ENCODE assay signal across 21 cellular contexts in the genomic region with DNA sequence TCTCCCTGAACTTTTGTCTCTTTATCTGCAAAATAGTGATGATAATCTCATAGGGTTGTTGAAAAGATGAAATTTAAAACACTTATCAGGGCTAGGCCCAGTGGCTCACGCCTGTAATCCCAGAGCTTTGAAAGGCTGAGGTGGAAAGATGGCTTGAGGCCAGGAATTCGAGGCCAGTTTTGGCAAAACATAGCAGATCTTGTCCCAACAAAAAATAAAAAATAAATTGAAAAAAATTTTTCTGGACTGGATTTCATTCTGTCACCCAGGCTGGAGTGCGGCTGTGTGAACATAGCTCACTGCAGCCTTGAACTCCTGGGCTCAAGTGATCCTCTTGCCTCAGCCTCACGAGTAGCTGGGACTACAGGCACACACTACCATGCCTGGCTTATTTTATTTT. TPM values are rescaled to one million over a fixed set of nuclear protein-coding genes. Genes with fewer than 3 reads are reported as not detected.
A peak's percentile ranks its signal among the peaks of the same experiment; 100 is the strongest.
DNase-seq lines count a peak whose midpoint lies in the region; ATAC-seq and FAIRE-seq lines count a peak whose summit lies in the region.
"Had no signal": no experiment of that assay in that cellular context is flagged by ENCODE, and none has a peak within 500 bp of the region (broad histone marks: within the 10 kb centered on the region; RNA-seq: fewer than 3 reads in every experiment).

No MANE protein-coding gene starts in this region.

- intact Hi-C loops in sciatic nerve (cut with DNase I) = no loop called here

- no peak for DNase-seq in GM18507 (ENCODE audit: extremely low spot score, insufficient read length, low read depth)
- DNase-seq in astrocyte of the hippocampus (ENCODE audit: low read depth, low spot score) = peak; percentile 11
- DNase-seq in iris pigment epithelial cell (ENCODE audit: low read depth) = peak; percentile 1
- DNase-seq in sciatic nerve (ENCODE audit: low spot score) = no peak
- DNase-seq in midbrain (lab: John Stamatoyannopoulos, UW) = no peak
- DNase-seq in DMS79 treated with DMSO at 0.1 percent for 48 hours (lab: John Stamatoyannopoulos, UW) = no peak
- DNase-seq: 8988T; ACHN; C1 segment of cervical spinal cord; Calu3; CD4-positive, alpha-beta memory T cell; COR-L47; DMS53; DND-41; H7; HCEC 1CT had no signal

- ATAC-seq in sciatic nerve = peak; percentile 49
- ATAC-seq in GM21619 (IDR thresholded peaks at IDR 0.05; ENCODE audit: unreplicated experiment) = no peak
- ATAC-seq: A549 had no signal

- peak; percentile 21 for FAIRE-seq in GM18507 (lab: Jason Lieb, UNC)
- FAIRE-seq: A549, GM12892, GM19239, H1 had no signal

RNA-seq across cellular contexts. Expression of a gene that starts 29.6 kb away (rescaled TPM):
- total RNA-seq in sciatic nerve = 12.2 TPM

RNA-seq across cellular contexts. Expression of a gene that starts 39.7 kb away (rescaled TPM):
- total RNA-seq in sciatic nerve = 724 TPM

Comparison
In these comparisons a context has a peak if more than half of its experiments do, and no peak if none do; other contexts are left out.
1. DNase-seq: peak in astrocyte of the hippocampus (single experiment) and iris pigment epithelial cell (single experiment); none in GM18507 (single experiment), sciatic nerve (single experiment), midbrain (single experiment) and DMS79 treated with DMSO at 0.1 percent for 48 hours (single experiment).